In genomic region chr15:60375255-60375809, GRCh38 we compare ENCODE assay signal across 11 cellular contexts. TPM values are rescaled to one million over a fixed set of nuclear protein-coding genes. Genes with fewer than 3 reads are reported as not detected.
DNase-seq lines count a peak whose midpoint lies in the region; ATAC-seq and TF ChIP-seq lines count a peak whose summit lies in the region.
"Had no signal": no experiment of that assay in that cellular context is flagged by ENCODE, and none has a peak within 500 bp of the region (broad histone marks: within the 10 kb centered on the region; RNA-seq: fewer than 3 reads in every experiment).

No MANE protein-coding gene starts in this region.

- no peaks in the 10 kb centered on the region for H3K9me2 ChIP-seq in GM23338 (ENCODE audit: insufficient read depth)

- no peak for DNase-seq in GM23338 (ENCODE audit: low spot score)
- DNase-seq in RWPE1 (ENCODE audit: low spot score): no peak
- DNase-seq in stimulated activated CD4-positive, alpha-beta T cell treated with anti-CD3 and anti-CD28 coated beads, Interleukin-4, amount 100 ng/mL, for 4 hours: no peak
- DNase-seq in NOMO-1 (lab: John Stamatoyannopoulos, UW; ENCODE audit: unreplicated experiment in 2 of 2): no peak
- no peak for DNase-seq in NAMALWA (ENCODE audit: low spot score)
- no peak for DNase-seq in DMS153 (lab: John Stamatoyannopoulos, UW)
- DNase-seq: effector CD8-positive, alpha-beta T cell; OCI-M1 had no signal

- H3K27ac ChIP-seq in GM23338 (ENCODE audit: low read depth): peak overlapping the region; percentile 80
- peak overlapping the region; percentile 98 for H3K27ac ChIP-seq in RWPE1
- H3K27ac ChIP-seq in gastroesophageal sphincter: peak overlapping the region in 3 of 4 donors; percentile 66 to 81 (median 80)
- peak overlapping the region; percentile 93 for H3K27ac ChIP-seq in skeletal muscle tissue (ENCODE audit: low read depth, low read length)

- no peak for TF ChIP-seq EP300 in gastroesophageal sphincter (IDR thresholded peaks at IDR 0.05)

- 0 out of 2 replicates have a peak, but pooled peaks cover 4% of the 10 kb centered on the region for H3K79me2 ChIP-seq in GM23338 (replicated peaks; ENCODE audit: insufficient read depth)

- H3K27me3 Mint-ChIP-seq in GM23338 (ENCODE audit: insufficient read depth, low read depth, poor library complexity): no peaks in the 10 kb centered on the region

- H3K36me3 Mint-ChIP-seq in GM23338 (ENCODE audit: low read depth): no peaks in the 10 kb centered on the region

- H3K4me2 ChIP-seq in GM23338: no peak overlapping the region

- TF ChIP-seq POLR2A in gastroesophageal sphincter (IDR thresholded peaks at IDR 0.05): no peak

- H3K4me1 ChIP-seq in GM23338 (ENCODE audit: insufficient read depth) (peaks cover 14% of the 10 kb centered on the region), gastroesophageal sphincter (peaks cover 20 to 100% (median 49%) of the 10 kb centered on the region in 3 donors), skeletal muscle tissue (ENCODE audit: control insufficient read depth in 3 of 3, insufficient read depth in 3 of 3, low read length in 3 of 3) (peaks cover 65 to 90% (median 76%) of the 10 kb centered on the region in 3 donors)

- ATAC-seq in GM23338: no peak
- ATAC-seq in gastroesophageal sphincter: no peak

- POLR2A ChIA-PET in RWPE1 (lab: Yijun Ruan, JAX; ENCODE audit: low non-redundant PET): interaction anchor here (0.5 kb wide), 1 partner anchor 1445 kb away, joined by 4 read pairs; no protein-coding TSS in a partner anchor

- no peaks in the 10 kb centered on the region for H3F3A ChIP-seq in GM23338 (replicated peaks; ENCODE audit: low read depth)

- H3K9ac ChIP-seq in skeletal muscle tissue (ENCODE audit: low read depth in 1 of 3, low read length in 3 of 3): peak overlapping the region in 2 of 3 donors; percentile 42 to 71

- H3K27me3 ChIP-seq in GM23338 (ENCODE audit: insufficient read depth): no peaks in the 10 kb centered on the region
- H3K27me3 ChIP-seq in gastroesophageal sphincter: no peaks in the 10 kb centered on the region
- no peaks in the 10 kb centered on the region for H3K27me3 ChIP-seq in skeletal muscle tissue (ENCODE audit: control insufficient read depth in 3 of 3, insufficient read depth in 3 of 3, low read length in 3 of 3)

- H4K20me1 ChIP-seq in GM23338 (replicated peaks; ENCODE audit: insufficient read depth): no peaks in the 10 kb centered on the region; the same call in 1 of the 2 replicates

- peak overlapping the region; percentile 75 for H3K27ac Mint-ChIP-seq in GM23338
- H3K27ac Mint-ChIP-seq: activated T-helper 2 cell treated with anti-CD3 and anti-CD28 coated beads, Interferon-gamma antibody, Interleukin-2, Interleukin-4, amounts not matched to agents 10 μg/mL and 5 μg/mL and 100 μg/mL, durations not matched to agents 14 hours and 24 hours and 36 hours had no signal

- TF ChIP-seq CTCF in GM23338 (conservative IDR thresholded peaks at IDR 0.05; ENCODE audit: low read depth in 2 of 2) (no peak), RWPE1 (conservative IDR thresholded peaks at IDR 0.05; ENCODE audit: low read depth) (no peak), gastroesophageal sphincter (IDR thresholded peaks at IDR 0.05) (no peak)

- CTCF ChIA-PET in RWPE1 (lab: Yijun Ruan, JAX): interaction anchor here (1.2 kb wide), 1 partner anchor 51 kb away, joined by 3 read pairs; no protein-coding TSS in a partner anchor

- no peak overlapping the region for H3K4me3 Mint-ChIP-seq in GM23338

- H3K9me3 ChIP-seq in gastroesophageal sphincter: no peaks in the 10 kb centered on the region
- no peaks in the 10 kb centered on the region for H3K9me3 ChIP-seq in skeletal muscle tissue (ENCODE audit: control insufficient read depth in 3 of 3, low read length in 3 of 3)

- no peak overlapping the region for H2AFZ ChIP-seq in GM23338

- H3K9me3 Mint-ChIP-seq in GM23338: no peaks in the 10 kb centered on the region
- H3K9me3 Mint-ChIP-seq: activated T-helper 2 cell treated with anti-CD3 and anti-CD28 coated beads, Interferon-gamma antibody, Interleukin-2, Interleukin-4, amounts not matched to agents 10 μg/mL and 5 μg/mL and 100 μg/mL, durations not matched to agents 14 hours and 24 hours and 36 hours had no signal

- H3K36me3 ChIP-seq in GM23338 (ENCODE audit: insufficient read depth) (no peaks in the 10 kb centered on the region), gastroesophageal sphincter (peaks cover 0 to 48% of the 10 kb centered on the region in 2 donors), skeletal muscle tissue (ENCODE audit: control insufficient read depth in 3 of 3, insufficient read depth in 3 of 3, low read length in 3 of 3) (peaks cover 9 to 24% (median 12%) of the 10 kb centered on the region in 3 donors)

- H3K4me3 ChIP-seq in GM23338: no peak overlapping the region
- no peak overlapping the region for H3K4me3 ChIP-seq in gastroesophageal sphincter
- no peak overlapping the region for H3K4me3 ChIP-seq in skeletal muscle tissue (ENCODE audit: low read length in 3 of 3)

- WGBS in gastroesophageal sphincter (ENCODE audit: low coverage in 1 of 2), 2 donors: 64 to 85% methylated on average over 6 of the region's 6 CpGs

- peaks cover 22% of the 10 kb centered on the region for H3K4me1 Mint-ChIP-seq in GM23338

TF ChIP-seq in GM23338, 12 proteins besides CTCF, POLR2A, EP300 and RAD21 (continues in another document):
- no peak for TF ChIP-seq EZH2 (IDR thresholded peaks at IDR 0.05; ENCODE audit: low read depth, unreplicated experiment)
- no peak for TF ChIP-seq REST (IDR thresholded peaks at IDR 0.05; ENCODE audit: unreplicated experiment)
- TF ChIP-seq STAT1 (IDR thresholded peaks at IDR 0.05; ENCODE audit: unreplicated experiment): no peak
- no peak for TF ChIP-seq ETS1 (IDR thresholded peaks at IDR 0.05)
- TF ChIP-seq EZH2phosphoT487 (IDR thresholded peaks at IDR 0.05; ENCODE audit: unreplicated experiment): no peak

RNA-seq across cellular contexts. Expression of gene ANXA2, which starts 22.5 kb away (rescaled TPM):
- total RNA-seq in GM23338 (2014; rRNA removed; shearing (Covaris generic)): 202 and 203 TPM in 2 replicates
- 207 and 225 TPM in 2 replicates for polyA plus RNA-seq in GM23338 (2016; fragmentation: Nextera tagmentation; extraction: Ambion mirVana)
- total RNA-seq in gastroesophageal sphincter (100 to 1,000 TPM; 301 to 793 (median 570) TPM), skeletal muscle tissue (631 TPM)
